18 cellular contexts compared by ENCODE assay signal in genomic region chr6:12403946-12404647, GRCh38.
A peak's percentile ranks its signal among the peaks of the same experiment; 100 is the strongest.
DNase-seq lines count a peak whose midpoint lies in the region; ATAC-seq, FAIRE-seq and TF ChIP-seq lines count a peak whose summit lies in the region.
"Had no signal": no experiment of that assay in that cellular context is flagged by ENCODE, and none has a peak within 500 bp of the region (broad histone marks: within the 10 kb centered on the region; RNA-seq: fewer than 3 reads in every experiment).

No MANE protein-coding gene starts in this region.

- H2AK5ac ChIP-seq in mesendoderm (ENCODE audit: low read length): no peak overlapping the region

- intact Hi-C loops in adrenal gland (cut with DNase I): no loop called here

- 74% methylated on average over 6 of the region's 6 CpGs for WGBS in A549 (ENCODE audit: missing lambda C conversion rate)
- 84 to 89% (median 86%) methylated on average over 5 to 6 of the region's 6 CpGs for WGBS in adrenal gland, 4 donors
- WGBS in mesendoderm (ENCODE audit: extremely low coverage, insufficient coverage, low lambda C conversion rate): no CpG with 5 or more reads among the region's 6 CpGs

- CTCF ChIA-PET in A549 (lab: Yijun Ruan, JAX): no interaction called here

- H3K27me3 ChIP-seq in adrenal gland (no peaks in the 10 kb centered on the region), mesendoderm (ENCODE audit: insufficient read depth, low read length, poor library complexity) (no peaks in the 10 kb centered on the region)
- H3K27me3 ChIP-seq: cardiac muscle cell, esophagus muscularis mucosa, SJCRH30 had no signal

- no peak overlapping the region for H3K18ac ChIP-seq in mesendoderm (ENCODE audit: low read length)

- no peaks in the 10 kb centered on the region for H3K36me3 ChIP-seq in adrenal gland (replicated peaks in 1 of 2)
- no peaks in the 10 kb centered on the region for H3K36me3 ChIP-seq in mesendoderm (ENCODE audit: control insufficient read depth, insufficient read depth, low read length)
- H3K36me3 ChIP-seq: cardiac muscle cell, esophagus muscularis mucosa, SJCRH30 had no signal

- H3K27me3 Mint-ChIP-seq in nephron progenitor cell (ENCODE audit: low read depth, poor library complexity): no peaks in the 10 kb centered on the region
- H3K27me3 Mint-ChIP-seq: CD4-positive, CD25-positive, alpha-beta regulatory T cell had no signal

- H3K27ac ChIP-seq in A549 (peak overlapping the region; percentile 54 to 80), adrenal gland (peak overlapping the region in 3 of 5 donors; percentile 42 to 77 (median 55)), mesendoderm (ENCODE audit: low read depth, low read length) (no peak overlapping the region)
- H3K27ac ChIP-seq: cardiac muscle cell, SJCRH30 had no signal

- DNase-seq in A549 (ENCODE audit: low read depth in 1 of 2, low spot score in 1 of 2): no peak
- DNase-seq in H54 (ENCODE audit: insufficient read length, low spot score): peak; percentile 23
- DNase-seq in adrenal gland: no peak
- DNase-seq in mesendoderm: no peak
- no peak for DNase-seq in NCI-H524 (lab: John Stamatoyannopoulos, UW)
- no peak for DNase-seq in NCI-H1417 treated with DMSO at 0.1 percent for 48 hours (lab: John Stamatoyannopoulos, UW)
- DNase-seq in nephron progenitor cell: no peak
- DNase-seq in COLO668 (lab: John Stamatoyannopoulos, UW; ENCODE audit: unreplicated experiment): no peak
- DNase-seq: activated naive CD8-positive, alpha-beta T cell treated with anti-CD3 and anti-CD28 coated beads, Interleukin-2, amount 10 ng/mL, durations not matched to agents 7 days and 5 days; CD4-positive, CD25-positive, alpha-beta regulatory T cell; DMS153; NCI-H2029; NCI-H510A; SJCRH30; stimulated activated CD4-positive, alpha-beta T cell treated with anti-CD3 and anti-CD28 coated beads, Interleukin-12 subunit alpha, Interleukin-12 subunit beta, amount 100 ng/mL, for 4 hours had no signal

- no peak overlapping the region for H3K9ac ChIP-seq in mesendoderm (ENCODE audit: low read length)

- H3K56ac ChIP-seq in mesendoderm (ENCODE audit: low read length): peak overlapping the region; percentile 25

- no peak overlapping the region for H3K23ac ChIP-seq in mesendoderm (ENCODE audit: low read length)

- H3K4me1 Mint-ChIP-seq in nephron progenitor cell: no peaks in the 10 kb centered on the region
- H3K4me1 Mint-ChIP-seq: activated naive CD8-positive, alpha-beta T cell treated with anti-CD3 and anti-CD28 coated beads, Interleukin-2, amount 10 ng/mL, durations not matched to agents 7 days and 5 days; CD4-positive, CD25-positive, alpha-beta regulatory T cell had no signal

- H3K79me1 ChIP-seq in mesendoderm (ENCODE audit: low read length): no peaks in the 10 kb centered on the region

- H3K4me1 ChIP-seq in A549 (peaks cover 22% of the 10 kb centered on the region), adrenal gland (replicated peaks in 1 of 2) (peaks cover 0 to 23% of the 10 kb centered on the region in 2 donors), mesendoderm (ENCODE audit: control insufficient read depth, low read depth, low read length) (no peaks in the 10 kb centered on the region)
- H3K4me1 ChIP-seq: SJCRH30 had no signal

- H3K9me3 Mint-ChIP-seq in nephron progenitor cell: peaks cover 6% of the 10 kb centered on the region
- H3K9me3 Mint-ChIP-seq: activated naive CD8-positive, alpha-beta T cell treated with anti-CD3 and anti-CD28 coated beads, Interleukin-2, amount 10 ng/mL, durations not matched to agents 7 days and 5 days; activated T-helper 1 cell treated with anti-CD3 and anti-CD28 coated beads, Interleukin-12 subunit alpha, Interleukin-12 subunit beta, Interleukin-2, Interleukin-4 antibody, amounts not matched to agents 30 ng/mL and 10 ng/mL and 1 ng/mL, durations not matched to agents 14 hours and 24 hours and 36 hours; CD4-positive, CD25-positive, alpha-beta regulatory T cell had no signal

- H4K5ac ChIP-seq in mesendoderm (ENCODE audit: low read length): no peak overlapping the region

- no peak overlapping the region for H3K4ac ChIP-seq in mesendoderm (ENCODE audit: low read depth, low read length)

- POLR2A ChIA-PET in A549 (lab: Yijun Ruan, JAX): no interaction called here

- TF ChIP-seq RAD21 in A549 (conservative IDR thresholded peaks at IDR 0.05 in 1 of 2, IDR thresholded peaks at IDR 0.05 in 1 of 2): no peak

- H2BK5ac ChIP-seq in mesendoderm (ENCODE audit: low read length): no peak overlapping the region

- no peak for TF ChIP-seq POLR2A in A549 (IDR thresholded peaks at IDR 0.05; ENCODE audit: low read length)
- no peak for TF ChIP-seq POLR2A in H54 (IDR thresholded peaks at IDR 0.05; ENCODE audit: low read depth, low read length)
- TF ChIP-seq POLR2A in adrenal gland (IDR thresholded peaks at IDR 0.05): no peak

- TF ChIP-seq EP300 in A549 (IDR thresholded peaks at IDR 0.05): no peak

- no peak overlapping the region for H2BK15ac ChIP-seq in mesendoderm (replicated peaks; ENCODE audit: low read depth)

- H3K9me3 ChIP-seq in A549: no peaks in the 10 kb centered on the region
- H3K9me3 ChIP-seq in adrenal gland (replicated peaks in 1 of 3): no peaks in the 10 kb centered on the region
- H3K9me3 ChIP-seq: esophagus muscularis mucosa, SJCRH30 had no signal

- no peak overlapping the region for H3K4me3 Mint-ChIP-seq in nephron progenitor cell
- H3K4me3 Mint-ChIP-seq: activated naive CD8-positive, alpha-beta T cell treated with anti-CD3 and anti-CD28 coated beads, Interleukin-2, amount 10 ng/mL, durations not matched to agents 7 days and 5 days; activated T-helper 1 cell treated with anti-CD3 and anti-CD28 coated beads, Interleukin-12 subunit alpha, Interleukin-12 subunit beta, Interleukin-2, Interleukin-4 antibody, amounts not matched to agents 30 ng/mL and 10 ng/mL and 1 ng/mL, durations not matched to agents 14 hours and 24 hours and 36 hours; CD4-positive, CD25-positive, alpha-beta regulatory T cell had no signal

- H2BK120ac ChIP-seq in mesendoderm (ENCODE audit: low read depth, low read length): no peak overlapping the region

- H4K8ac ChIP-seq in mesendoderm (ENCODE audit: low read depth, low read length): no peak overlapping the region

- H3K4me2 ChIP-seq in A549 (peak overlapping the region; percentile 12; the same call in 2 of the 3 replicates), mesendoderm (ENCODE audit: low read length) (no peak overlapping the region)

- H3K4me3 ChIP-seq in A549 (no peak overlapping the region), adrenal gland (no peak overlapping the region), mesendoderm (ENCODE audit: low read length) (no peak overlapping the region)
- H3K4me3 ChIP-seq: cardiac muscle cell, esophagus muscularis mucosa, SJCRH30 had no signal

- no peaks in the 10 kb centered on the region for H3K36me3 Mint-ChIP-seq in nephron progenitor cell (ENCODE audit: low read depth)
- H3K36me3 Mint-ChIP-seq: activated naive CD8-positive, alpha-beta T cell treated with anti-CD3 and anti-CD28 coated beads, Interleukin-2, amount 10 ng/mL, durations not matched to agents 7 days and 5 days; CD4-positive, CD25-positive, alpha-beta regulatory T cell had no signal

- no peak for TF ChIP-seq CTCF in A549 (IDR thresholded peaks at IDR 0.05)
- TF ChIP-seq CTCF in adrenal gland (IDR thresholded peaks at IDR 0.05): no peak
- no peak for TF ChIP-seq CTCF in nephron progenitor cell (IDR thresholded peaks at IDR 0.05)

- no peak for FAIRE-seq in A549 (lab: Jason Lieb, UNC)
- FAIRE-seq in H54 (lab: Jason Lieb, UNC): peak; percentile 88

- H3K79me2 ChIP-seq in mesendoderm (ENCODE audit: control insufficient read depth, insufficient read depth, low read length): no peaks in the 10 kb centered on the region

- H3K27ac Mint-ChIP-seq in nephron progenitor cell: no peak overlapping the region
- H3K27ac Mint-ChIP-seq: activated naive CD8-positive, alpha-beta T cell treated with anti-CD3 and anti-CD28 coated beads, Interleukin-2, amount 10 ng/mL, durations not matched to agents 7 days and 5 days; activated T-helper 1 cell treated with anti-CD3 and anti-CD28 coated beads, Interleukin-12 subunit alpha, Interleukin-12 subunit beta, Interleukin-2, Interleukin-4 antibody, amounts not matched to agents 30 ng/mL and 10 ng/mL and 1 ng/mL, durations not matched to agents 14 hours and 24 hours and 36 hours; CD4-positive, CD25-positive, alpha-beta regulatory T cell had no signal

- ATAC-seq in A549: peak in 1 of 2 experiments; percentile 37; a peak in 2 of 6 replicates

TF ChIP-seq in A549, 52 proteins besides CTCF, POLR2A, EP300 and RAD21:
- TF ChIP-seq EHMT2 (IDR thresholded peaks at IDR 0.05; ENCODE audit: low read depth): no peak
- no peak for TF ChIP-seq FOSL2 (IDR thresholded peaks at IDR 0.05)
- TF ChIP-seq FOSL2 (CRISPR knock-in tag; IDR thresholded peaks at IDR 0.05): no peak
- no peak for TF ChIP-seq RARB (CRISPR knock-in tag; IDR thresholded peaks at IDR 0.05)
- TF ChIP-seq SMC3 (IDR thresholded peaks at IDR 0.05): no peak
- no peak for TF ChIP-seq ZC3H11A (IDR thresholded peaks at IDR 0.05)
- TF ChIP-seq MYC (IDR thresholded peaks at IDR 0.05; ENCODE audit: borderline replicate concordance, low read length): no peak
- no peak for TF ChIP-seq JUNB (IDR thresholded peaks at IDR 0.05)
- no peak for TF ChIP-seq ELK1 (IDR thresholded peaks at IDR 0.05; ENCODE audit: low read depth, low read length)
- TF ChIP-seq, protein P1, sequence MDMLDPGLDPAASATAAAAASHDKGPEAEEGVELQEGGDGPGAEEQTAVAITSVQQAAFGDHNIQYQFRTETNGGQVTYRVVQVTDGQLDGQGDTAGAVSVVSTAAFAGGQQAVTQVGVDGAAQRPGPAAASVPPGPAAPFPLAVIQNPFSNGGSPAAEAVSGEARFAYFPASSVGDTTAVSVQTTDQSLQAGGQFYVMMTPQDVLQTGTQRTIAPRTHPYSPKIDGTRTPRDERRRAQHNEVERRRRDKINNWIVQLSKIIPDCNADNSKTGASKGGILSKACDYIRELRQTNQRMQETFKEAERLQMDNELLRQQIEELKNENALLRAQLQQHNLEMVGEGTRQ (IDR thresholded peaks at IDR 0.05): no peak
TF ChIP-seq in A549: peak in this region for 0.
